19 cellular contexts compared by ENCODE assay signal in genomic region chr5:168307925-168308584, GRCh38. TPM values are rescaled to one million over a fixed set of nuclear protein-coding genes. Genes with fewer than 3 reads are reported as not detected.
DNase-seq lines count a peak whose midpoint lies in the region; ATAC-seq, FAIRE-seq and TF ChIP-seq lines count a peak whose summit lies in the region.
"Had no signal": no experiment of that assay in that cellular context is flagged by ENCODE, and none has a peak within 500 bp of the region (broad histone marks: within the 10 kb centered on the region; RNA-seq: fewer than 3 reads in every experiment).

No MANE protein-coding gene starts in this region.

- H3K27me3 Mint-ChIP-seq in type B pancreatic cell = no peaks in the 10 kb centered on the region
- no peaks in the 10 kb centered on the region for H3K27me3 Mint-ChIP-seq in osteocyte (ENCODE audit: unreplicated experiment)

- TF ChIP-seq POLR2A in GM12892 (IDR thresholded peaks at IDR 0.05; ENCODE audit: low read depth, low read length) (no peak), right lobe of liver (IDR thresholded peaks at IDR 0.05) (no peak)

- DNase-seq in GM12892 (ENCODE audit: insufficient read length) (no peak), right lobe of liver (no peak), type B pancreatic cell (ENCODE audit: extremely low spot score, unreplicated experiment) (no peak), GOT3 (lab: John Stamatoyannopoulos, UW) (no peak), osteocyte (ENCODE audit: extremely low spot score, unreplicated experiment) (no peak), superior temporal gyrus (ENCODE audit: extremely low spot score) (no peak)
- DNase-seq: ACHN, AML-193, COR-L47, H9, NCI-H1048, NCI-H1436 treated with DMSO at 0.1 percent for 48 hours, NCI-H2029 treated with DMSO at 0.1 percent for 48 hours, NCI-H510A treated with DMSO at 0.1 percent for 48 hours, NCI-H82, SW 1271 had no signal

- H3K4me3 Mint-ChIP-seq in type B pancreatic cell (peak overlapping the region; percentile 11), osteocyte (ENCODE audit: unreplicated experiment) (no peak overlapping the region)
- H3K4me3 Mint-ChIP-seq: CD14-positive monocyte, H9 had no signal

- peak; percentile 68 for FAIRE-seq in GM12892 (lab: Jason Lieb, UNC)

- H3K36me3 Mint-ChIP-seq in type B pancreatic cell = peaks cover 15% of the 10 kb centered on the region
- no peaks in the 10 kb centered on the region for H3K36me3 Mint-ChIP-seq in osteocyte (ENCODE audit: unreplicated experiment)
- H3K36me3 Mint-ChIP-seq: CD14-positive monocyte had no signal

- H3K9me3 Mint-ChIP-seq in type B pancreatic cell (peaks cover 8% of the 10 kb centered on the region), osteocyte (ENCODE audit: unreplicated experiment) (no peaks in the 10 kb centered on the region)
- H3K9me3 Mint-ChIP-seq: H9 had no signal

- H3K4me3 ChIP-seq in right lobe of liver = no peak overlapping the region

- 64% methylated on average over 4 of the region's 4 CpGs for WGBS in right lobe of liver (ENCODE audit: insufficient coverage, low coverage, low lambda C conversion rate, missing lambda C conversion rate)

- no peaks in the 10 kb centered on the region for H3K9me3 ChIP-seq in right lobe of liver

- H3K27me3 ChIP-seq in right lobe of liver = no peaks in the 10 kb centered on the region

- peaks cover 25% of the 10 kb centered on the region for H3K4me1 Mint-ChIP-seq in type B pancreatic cell (ENCODE audit: unreplicated experiment)
- no peaks in the 10 kb centered on the region for H3K4me1 Mint-ChIP-seq in osteocyte (ENCODE audit: unreplicated experiment)
- H3K4me1 Mint-ChIP-seq: CD14-positive monocyte had no signal

- no peaks in the 10 kb centered on the region for H3K36me3 ChIP-seq in right lobe of liver

- peaks cover 0 to 47% (median 26%) of the 10 kb centered on the region in 4 donors for H3K4me1 ChIP-seq in right lobe of liver

- H3K27ac ChIP-seq in right lobe of liver = peak overlapping the region in 2 of 3 donors; percentile 64 to 88
- H3K27ac ChIP-seq: KMS-11 had no signal

- TF ChIP-seq CTCF in right lobe of liver (IDR thresholded peaks at IDR 0.05) (no peak), type B pancreatic cell (conservative IDR thresholded peaks at IDR 0.05) (no peak), osteocyte (IDR thresholded peaks at IDR 0.05) (no peak)

- ATAC-seq in HG03469 (IDR thresholded peaks at IDR 0.05; ENCODE audit: unreplicated experiment) = peak; percentile 69
- no peak for ATAC-seq in right lobe of liver

- H3K27ac Mint-ChIP-seq in type B pancreatic cell (peak overlapping the region; percentile 87), osteocyte (ENCODE audit: unreplicated experiment) (no peak overlapping the region)
- H3K27ac Mint-ChIP-seq: H9 had no signal

- intact Hi-C loops in right lobe of liver (cut with DNase I) = no loop called here

RNA-seq across cellular contexts. Expression of gene WWC1, which starts 16.6 kb away (rescaled TPM):
- polyA plus RNA-seq in GM12892 (2012; ENCODE audit: missing spikeins) = 4.9 TPM
- 10 to 100 TPM in 5 of 6 experiments, 1 to 10 TPM in 1; 9.6 to 74.4 (median 23.5) TPM for total RNA-seq in right lobe of liver
- 80.1 and 183 TPM in 2 replicates for total RNA-seq in type B pancreatic cell (ENCODE audit: low replicate concordance)
- total RNA-seq in osteocyte = 2.2 and 3.6 TPM in 2 replicates
- polyA plus RNA-seq: CD14-positive monocyte had no signal
